In genomic region chr2:151120016-151120415, GRCh38 we compare ENCODE assay signal across 15 cellular contexts.
"Had no signal": no experiment of that assay in that cellular context is flagged by ENCODE, and none has a peak within 500 bp of the region (broad histone marks: within the 10 kb centered on the region; RNA-seq: fewer than 3 reads in every experiment).

No MANE protein-coding gene starts in this region.

- ATAC-seq: esophagus mucosa; left lobe of liver; right lobe of liver; stimulated activated naive CD8-positive, alpha-beta T cell treated with anti-CD3 and anti-CD28 coated beads, Interleukin-15, amount 100 ng/mL, for 72 hours had no signal

- DNase-seq: activated CD4-positive, alpha-beta T cell treated with anti-CD3 and anti-CD28 coated beads, Interleukin-2, amount 50 U/mL, for 48 hours; activated naive CD4-positive, alpha-beta T cell treated with anti-CD3 and anti-CD28 coated beads, Interleukin-2, amount 50 U/mL, for 16 hours; adrenal gland; mammary epithelial cell; naive B cell; ovary; right lobe of liver; stimulated activated naive CD8-positive, alpha-beta T cell treated with anti-CD3 and anti-CD28 coated beads, Interleukin-15, amount 100 ng/mL, for 72 hours; testis; upper lobe of left lung; WERI-Rb-1 had no signal

- H3K4me3 ChIP-seq: adrenal gland, coronary artery, hepatocyte, ovary, right lobe of liver, testis, upper lobe of left lung had no signal
